In the genomic region with DNA sequence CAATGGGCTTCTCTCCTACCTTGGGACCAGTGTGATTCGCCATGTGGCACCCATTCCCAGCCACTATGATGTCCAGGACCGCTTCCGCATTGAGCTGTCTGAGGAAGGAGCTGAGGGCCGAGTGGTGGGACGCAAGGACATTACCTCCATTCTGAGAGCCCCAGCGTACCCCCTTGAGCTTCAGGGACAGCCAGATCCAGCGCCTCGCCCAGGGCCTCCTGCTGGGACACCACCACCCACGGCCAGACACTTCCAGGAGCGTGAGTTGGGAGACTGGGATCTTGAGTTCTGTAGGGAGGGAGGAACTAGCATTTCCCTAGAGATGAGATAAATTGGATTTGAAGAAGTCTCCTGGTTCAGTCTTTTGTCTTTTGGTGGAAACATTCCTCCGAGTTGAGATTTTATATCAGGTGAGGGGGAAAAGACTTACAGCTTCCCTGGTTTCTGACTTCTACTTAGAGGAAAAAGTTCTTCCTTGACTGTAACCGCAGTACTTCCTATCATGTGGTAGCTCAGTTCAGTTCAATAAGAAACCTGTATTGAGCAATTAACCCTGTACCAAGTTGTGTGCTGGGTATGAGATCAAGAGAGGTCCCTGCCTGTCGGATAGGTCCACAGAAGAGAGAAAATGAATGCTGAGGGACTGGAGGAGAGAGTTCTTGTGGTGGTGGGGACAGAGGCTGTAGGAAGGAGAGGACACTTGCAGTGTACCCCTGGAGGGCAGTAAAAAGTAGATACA, we compare ENCODE assay signal across 10 cellular contexts. TPM values are rescaled to one million over a fixed set of nuclear protein-coding genes. Genes with fewer than 3 reads are reported as not detected.
DNase-seq lines count a peak whose midpoint lies in the region; ATAC-seq and TF ChIP-seq lines count a peak whose summit lies in the region.
"Had no signal": no experiment of that assay in that cellular context is flagged by ENCODE, and none has a peak within 500 bp of the region (broad histone marks: within the 10 kb centered on the region; RNA-seq: fewer than 3 reads in every experiment).

No MANE protein-coding gene starts in this region.

- H3K27ac ChIP-seq in SK-N-SH (ENCODE audit: low read depth in 2 of 2, low read length in 1 of 2): no peak overlapping the region
- H3K27ac ChIP-seq: cardiac muscle cell had no signal

- CTCF ChIA-PET in SK-N-SH (lab: Yijun Ruan, JAX) (interaction anchor here (0.7 to 9.1 kb wide), 27 partner anchors 8 to 238 kb away, joined by 3 to 119 read pairs (median 4); a partner anchor contains a TSS), T-cell (lab: Charles Lee) (interaction anchor here (0.5 to 2.1 kb wide), 12 partner anchors 13 to 480 kb away, joined by 3 to 17 read pairs (median 4); a partner anchor contains a TSS)

- H3K9me2 ChIP-seq in SK-N-SH: no peaks in the 10 kb centered on the region

- peaks cover 0 to 8% of the 10 kb centered on the region in 2 experiments; a peak in 1 of 4 replicates for H3K4me1 ChIP-seq in SK-N-SH (ENCODE audit: control insufficient read depth in 1 of 2, insufficient read depth in 2 of 2, low read depth in 1 of 2, low read length in 1 of 2)

- H3K4me3 ChIP-seq in SK-N-SH (ENCODE audit: low read depth in 2 of 2, low read length in 1 of 2) (peak overlapping the region; percentile 67 to 80), fibroblast of villous mesenchyme (ENCODE audit: low read depth, low read length) (peak overlapping the region; percentile 86)

- TF ChIP-seq EP300 in SK-N-SH (IDR thresholded peaks at IDR 0.05; ENCODE audit: borderline replicate concordance in 1 of 2, low read depth in 1 of 2, low read length in 1 of 2): no peak

- POLR2A ChIA-PET in SK-N-SH (lab: Yijun Ruan, JAX) (interaction anchor here (0.7 to 2.6 kb wide), 10 partner anchors 10 to 134 kb away, joined by 3 to 39 read pairs (median 8); a partner anchor contains a TSS), T-cell (lab: Charles Lee) (interaction anchor here (0.5 to 0.6 kb wide), 3 partner anchors 12 to 173 kb away, joined by 3 to 4 read pairs (median 3); a partner anchor contains a TSS)

- H4K20me1 ChIP-seq in SK-N-SH (ENCODE audit: insufficient read depth): no peaks in the 10 kb centered on the region

- peak overlapping the region; percentile 100 for H3K4me2 ChIP-seq in SK-N-SH

- H3K27me3 ChIP-seq in SK-N-SH (ENCODE audit: insufficient read depth): no peaks in the 10 kb centered on the region
- H3K27me3 ChIP-seq: cardiac muscle cell had no signal

- H3F3A ChIP-seq in SK-N-SH (replicated peaks; ENCODE audit: insufficient read depth): peaks cover 28% of the 10 kb centered on the region

- peaks cover 6% of the 10 kb centered on the region; the same call in 1 of the 2 replicates for H3K79me2 ChIP-seq in SK-N-SH (ENCODE audit: insufficient read depth)

- no peaks in the 10 kb centered on the region for H3K27me3 Mint-ChIP-seq in T-cell
- H3K27me3 Mint-ChIP-seq in stimulated activated naive CD8-positive, alpha-beta T cell treated with anti-CD3 and anti-CD28 coated beads, Interleukin-15, amount 100 ng/mL, for 72 hours: no peaks in the 10 kb centered on the region

- H3K27ac Mint-ChIP-seq in T-cell: no peak overlapping the region
- H3K27ac Mint-ChIP-seq in stimulated activated naive CD8-positive, alpha-beta T cell treated with anti-CD3 and anti-CD28 coated beads, Interleukin-15, amount 100 ng/mL, for 72 hours: no peak overlapping the region

- H3K9ac ChIP-seq in SK-N-SH: no peak overlapping the region

- H3K36me3 Mint-ChIP-seq in T-cell: peaks cover 3% of the 10 kb centered on the region

- DNase-seq in SK-N-SH: no peak
- no peak for DNase-seq in T-cell
- no peak for DNase-seq in fibroblast of villous mesenchyme (ENCODE audit: low read depth)
- DNase-seq in stimulated activated naive CD8-positive, alpha-beta T cell treated with anti-CD3 and anti-CD28 coated beads, Interleukin-15, amount 100 ng/mL, for 72 hours: no peak
- no peak for DNase-seq in DMS153 (lab: John Stamatoyannopoulos, UW)
- DNase-seq: left ventricle myocardium superior had no signal

- no peaks in the 10 kb centered on the region for H3K9me3 Mint-ChIP-seq in T-cell
- H3K9me3 Mint-ChIP-seq in stimulated activated naive CD8-positive, alpha-beta T cell treated with anti-CD3 and anti-CD28 coated beads, Interleukin-15, amount 100 ng/mL, for 72 hours: no peaks in the 10 kb centered on the region

- ATAC-seq in SK-N-SH treated with all-trans-retinoic acid at 6 μM for 48 hours (no peak), T-cell (replicated peaks in 1 of 4) (no peak), GM19455 (IDR thresholded peaks at IDR 0.05; ENCODE audit: unreplicated experiment) (no peak), HG02610 (IDR thresholded peaks at IDR 0.05; ENCODE audit: unreplicated experiment) (no peak)
- no peak for ATAC-seq in stimulated activated naive CD8-positive, alpha-beta T cell treated with anti-CD3 and anti-CD28 coated beads, Interleukin-15, amount 100 ng/mL, for 72 hours

- no peaks in the 10 kb centered on the region for H3K9me3 ChIP-seq in SK-N-SH

- H3K4me3 Mint-ChIP-seq in T-cell: peak overlapping the region; percentile 73 to 94 (median 82)
- peak overlapping the region; percentile 99 to 100 for H3K4me3 Mint-ChIP-seq in stimulated activated naive CD8-positive, alpha-beta T cell treated with anti-CD3 and anti-CD28 coated beads, Interleukin-15, amount 100 ng/mL, for 72 hours

- no peak for TF ChIP-seq RAD21 in SK-N-SH (IDR thresholded peaks at IDR 0.05; ENCODE audit: low read length)

- TF ChIP-seq CTCF in SK-N-SH (IDR thresholded peaks at IDR 0.05): no peak
- TF ChIP-seq CTCF in fibroblast of villous mesenchyme (IDR thresholded peaks at IDR 0.05; ENCODE audit: insufficient read depth, low read depth, low read length): no peak

- peaks cover 16 to 29% (median 23%) of the 10 kb centered on the region in 3 donors for H3K4me1 Mint-ChIP-seq in T-cell
- peaks cover 22% of the 10 kb centered on the region for H3K4me1 Mint-ChIP-seq in stimulated activated naive CD8-positive, alpha-beta T cell treated with anti-CD3 and anti-CD28 coated beads, Interleukin-15, amount 100 ng/mL, for 72 hours

- H2AFZ ChIP-seq in SK-N-SH (ENCODE audit: low read depth): no peak overlapping the region

- peaks cover 0 to under 1% of the 10 kb centered on the region in 2 experiments for H3K36me3 ChIP-seq in SK-N-SH (replicated peaks in 1 of 2; ENCODE audit: control insufficient read depth in 1 of 2, insufficient read depth in 2 of 2, low read length in 1 of 2)
- H3K36me3 ChIP-seq: cardiac muscle cell had no signal

- WGBS in SK-N-SH (ENCODE audit: low lambda C conversion rate): 92% methylated on average over 13 of the region's 13 CpGs

TF ChIP-seq in SK-N-SH, 30 proteins besides CTCF, POLR2A, EP300 and RAD21 (continues in another document):
- TF ChIP-seq TCF12 (IDR thresholded peaks at IDR 0.05) (no peak), FOXJ3 (CRISPR knock-in tag; IDR thresholded peaks at IDR 0.05) (no peak), RFX5 (IDR thresholded peaks at IDR 0.05; ENCODE audit: low read length) (no peak), MXI1 (IDR thresholded peaks at IDR 0.05; ENCODE audit: low read depth, low read length) (no peak)
- TF ChIP-seq, protein P1, sequence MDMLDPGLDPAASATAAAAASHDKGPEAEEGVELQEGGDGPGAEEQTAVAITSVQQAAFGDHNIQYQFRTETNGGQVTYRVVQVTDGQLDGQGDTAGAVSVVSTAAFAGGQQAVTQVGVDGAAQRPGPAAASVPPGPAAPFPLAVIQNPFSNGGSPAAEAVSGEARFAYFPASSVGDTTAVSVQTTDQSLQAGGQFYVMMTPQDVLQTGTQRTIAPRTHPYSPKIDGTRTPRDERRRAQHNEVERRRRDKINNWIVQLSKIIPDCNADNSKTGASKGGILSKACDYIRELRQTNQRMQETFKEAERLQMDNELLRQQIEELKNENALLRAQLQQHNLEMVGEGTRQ (IDR thresholded peaks at IDR 0.05; ENCODE audit: borderline replicate concordance, low read depth, low read length): no peak

TF ChIP-seq in SK-N-SH treated with all-trans-retinoic acid at 6 μM for 48 hours, 23 proteins besides CTCF, POLR2A, EP300 and RAD21 (continues in another document):
- TF ChIP-seq ISL1 (CRISPR knock-in tag; IDR thresholded peaks at IDR 0.05): no peak
- TF ChIP-seq CSDC2 (CRISPR knock-in tag; IDR thresholded peaks at IDR 0.05): no peak
- TF ChIP-seq, protein P2, sequence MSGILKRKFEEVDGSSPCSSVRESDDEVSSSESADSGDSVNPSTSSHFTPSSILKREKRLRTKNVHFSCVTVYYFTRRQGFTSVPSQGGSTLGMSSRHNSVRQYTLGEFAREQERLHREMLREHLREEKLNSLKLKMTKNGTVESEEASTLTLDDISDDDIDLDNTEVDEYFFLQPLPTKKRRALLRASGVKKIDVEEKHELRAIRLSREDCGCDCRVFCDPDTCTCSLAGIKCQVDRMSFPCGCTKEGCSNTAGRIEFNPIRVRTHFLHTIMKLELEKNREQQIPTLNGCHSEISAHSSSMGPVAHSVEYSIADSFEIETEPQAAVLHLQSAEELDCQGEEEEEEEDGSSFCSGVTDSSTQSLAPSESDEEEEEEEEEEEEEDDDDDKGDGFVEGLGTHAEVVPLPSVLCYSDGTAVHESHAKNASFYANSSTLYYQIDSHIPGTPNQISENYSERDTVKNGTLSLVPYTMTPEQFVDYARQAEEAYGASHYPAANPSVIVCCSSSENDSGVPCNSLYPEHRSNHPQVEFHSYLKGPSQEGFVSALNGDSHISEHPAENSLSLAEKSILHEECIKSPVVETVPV (CRISPR knock-in tag; IDR thresholded peaks at IDR 0.05): no peak

RNA-seq across cellular contexts. Expression of a gene that starts 1.3 kb away (rescaled TPM):
- polyA plus RNA-seq in SK-N-SH (2012; rRNA removed): 30.0 and 61.7 TPM in 2 replicates
- 23.2 and 36.6 TPM in 2 replicates for polyA plus RNA-seq in SK-N-SH (2012; cell fraction: cytosol; rRNA removed)
- polyA plus RNA-seq in SK-N-SH (2012; cell fraction: nucleus; rRNA removed): 81.3 and 91.3 TPM in 2 replicates
- total RNA-seq in T-cell: 10 to 100 TPM; 10.9 to 19.0 (median 16.3) TPM
- 5.2 and 7.1 TPM in 2 replicates for total RNA-seq in fibroblast of villous mesenchyme

RNA-seq across cellular contexts. Expression of a gene that starts 11.5 kb away (rescaled TPM):
- polyA plus RNA-seq in SK-N-SH (2012; rRNA removed): 190 and 448 TPM in 2 replicates
- polyA plus RNA-seq in SK-N-SH (2012; cell fraction: cytosol; rRNA removed): 153 and 201 TPM in 2 replicates
- 1,146 and 1,459 TPM in 2 replicates for polyA plus RNA-seq in SK-N-SH (2012; cell fraction: nucleus; rRNA removed)
- total RNA-seq in T-cell (10 to 100 TPM in 3 of 5 donors, 1 to 10 TPM in 2; 5.4 to 14.0 (median 10.5) TPM), fibroblast of villous mesenchyme (124 and 211 TPM in 2 replicates)

RNA-seq across cellular contexts. Expression of a gene that starts 27.5 kb away (rescaled TPM):
- 0.71 and 0.94 TPM in 2 replicates for polyA plus RNA-seq in SK-N-SH (2012; rRNA removed)
- polyA plus RNA-seq in SK-N-SH (2012; cell fraction: cytosol; rRNA removed): 0.52 and 0.54 TPM in 2 replicates
- 3.3 and 3.7 TPM in 2 replicates for polyA plus RNA-seq in SK-N-SH (2012; cell fraction: nucleus; rRNA removed)
- total RNA-seq in T-cell (1 to 10 TPM in 3 of 5 donors, under 1 TPM in 2; 0.70 to 1.7 (median 1.3) TPM), fibroblast of villous mesenchyme (0.32 and 0.43 TPM in 2 replicates)

RNA-seq across cellular contexts. Expression of a gene that starts 27.7 kb away (rescaled TPM):
- 24.2 and 29.8 TPM in 2 replicates for polyA plus RNA-seq in SK-N-SH (2012; rRNA removed)
- polyA plus RNA-seq in SK-N-SH (2012; cell fraction: cytosol; rRNA removed): 6.4 and 8.9 TPM in 2 replicates
- polyA plus RNA-seq in SK-N-SH (2012; cell fraction: nucleus; rRNA removed): 189 and 213 TPM in 2 replicates
- 100 to 1,000 TPM; 328 to 377 (median 362) TPM for total RNA-seq in T-cell
- total RNA-seq in fibroblast of villous mesenchyme: 22.5 and 31.9 TPM in 2 replicates

RNA-seq across cellular contexts. Expression of a gene that starts 27.7 kb away (rescaled TPM):
- polyA plus RNA-seq in SK-N-SH (2012; rRNA removed): 0.30 and 0.32 TPM in 2 replicates
- 0.13 and 0.33 TPM in 2 replicates for polyA plus RNA-seq in SK-N-SH (2012; cell fraction: cytosol; rRNA removed)
- polyA plus RNA-seq in SK-N-SH (2012; cell fraction: nucleus; rRNA removed): 1.5 TPM in 2 replicates
- total RNA-seq in T-cell: 1 to 10 TPM; 3.8 to 8.7 (median 6.7) TPM
- total RNA-seq in fibroblast of villous mesenchyme: under 0.01 and 0.43 TPM in 2 replicates
- total RNA-seq: left ventricle myocardium superior had no signal
- polyA plus RNA-seq: cardiac muscle cell had no signal
